ENCODE assay signal across 11 cellular contexts in genomic region chr11:61956191-61957027, GRCh38. TPM values are rescaled to one million over a fixed set of nuclear protein-coding genes. Genes with fewer than 3 reads are reported as not detected.
A peak's percentile ranks its signal among the peaks of the same experiment; 100 is the strongest.
DNase-seq lines count a peak whose midpoint lies in the region; ATAC-seq and TF ChIP-seq lines count a peak whose summit lies in the region.
"Had no signal": no experiment of that assay in that cellular context is flagged by ENCODE, and none has a peak within 500 bp of the region (broad histone marks: within the 10 kb centered on the region; RNA-seq: fewer than 3 reads in every experiment).

No MANE protein-coding gene starts in this region.

- H3K9me3 Mint-ChIP-seq in activated T-cell treated with anti-CD3 and anti-CD28 coated beads, Interleukin-2, amount 50 U/mL, for 72 hours, result no peaks in the 10 kb centered on the region
- H3K9me3 Mint-ChIP-seq in chondrocyte (ENCODE audit: low read depth) (no peaks in the 10 kb centered on the region), mesothelial cell of epicardium (no peaks in the 10 kb centered on the region)

- H3K4me3 Mint-ChIP-seq in activated T-cell treated with anti-CD3 and anti-CD28 coated beads, Interleukin-2, amount 50 U/mL, for 72 hours, result peak overlapping the region; percentile 54 to 66
- H3K4me3 Mint-ChIP-seq in chondrocyte (ENCODE audit: unreplicated experiment), result peak overlapping the region; percentile 51
- H3K4me3 Mint-ChIP-seq in mesothelial cell of epicardium, result peak overlapping the region; percentile 51

- H3K4me1 Mint-ChIP-seq in activated T-cell treated with anti-CD3 and anti-CD28 coated beads, Interleukin-2, amount 50 U/mL, for 72 hours (ENCODE audit: low read depth), result peaks cover 18% of the 10 kb centered on the region
- H3K4me1 Mint-ChIP-seq in chondrocyte (ENCODE audit: low read depth) (peaks cover 25% of the 10 kb centered on the region), mesothelial cell of epicardium (peaks cover 4% of the 10 kb centered on the region)

- no peak for TF ChIP-seq EP300 in suprapubic skin (IDR thresholded peaks at IDR 0.05)

- 90% methylated on average over 21 of the region's 21 CpGs for whole genome bisulfite sequencing in suprapubic skin

- no peak for TF ChIP-seq POLR2A in suprapubic skin (IDR thresholded peaks at IDR 0.05)

- no peak overlapping the region for H3K27ac ChIP-seq in suprapubic skin

- peaks cover 8% of the 10 kb centered on the region for H3K36me3 ChIP-seq in suprapubic skin

- H3K9me3 ChIP-seq in suprapubic skin, result no peaks in the 10 kb centered on the region

- TF ChIP-seq CTCF in chondrocyte (IDR thresholded peaks at IDR 0.05) (no peak), mesothelial cell of epicardium (IDR thresholded peaks at IDR 0.05; ENCODE audit: unreplicated experiment) (no peak), suprapubic skin (IDR thresholded peaks at IDR 0.05) (no peak)

- H3K4me3 ChIP-seq in suprapubic skin, result peak overlapping the region; percentile 30

- H3K27me3 ChIP-seq in suprapubic skin, result peaks cover 14% of the 10 kb centered on the region

- H3K36me3 Mint-ChIP-seq in activated T-cell treated with anti-CD3 and anti-CD28 coated beads, Interleukin-2, amount 50 U/mL, for 72 hours (ENCODE audit: insufficient read depth in 2 of 2), result no peaks in the 10 kb centered on the region
- H3K36me3 Mint-ChIP-seq in chondrocyte (ENCODE audit: low read depth) (peaks cover 2% of the 10 kb centered on the region), mesothelial cell of epicardium (peaks cover 5% of the 10 kb centered on the region)

- H3K27me3 Mint-ChIP-seq in activated T-cell treated with anti-CD3 and anti-CD28 coated beads, Interleukin-2, amount 50 U/mL, for 72 hours (ENCODE audit: low read depth), result no peaks in the 10 kb centered on the region
- H3K27me3 Mint-ChIP-seq in chondrocyte (ENCODE audit: low read depth), result no peaks in the 10 kb centered on the region
- H3K27me3 Mint-ChIP-seq in mesothelial cell of epicardium (ENCODE audit: low read depth), result no peaks in the 10 kb centered on the region

- DNase-seq in activated T-cell treated with anti-CD3 and anti-CD28 coated beads, Interleukin-2, amount 50 U/mL, for 72 hours, result no peak
- no peak for DNase-seq in activated T-cell treated with anti-CD3 and anti-CD28 coated beads, Interleukin-2, amount 50 U/mL, for 48 hours
- peak; percentile 75 for DNase-seq in chondrocyte (ENCODE audit: low spot score)
- DNase-seq in mesothelial cell of epicardium (ENCODE audit: low spot score in 2 of 2, unreplicated experiment in 2 of 2), result no peak
- no peak for DNase-seq in suprapubic skin (ENCODE audit: low spot score in 2 of 2)
- DNase-seq in cerebellum (ENCODE audit: low spot score), result no peak
- DNase-seq in NCI-H1930 (lab: John Stamatoyannopoulos, UW), result no peak
- DNase-seq: activated effector memory CD4-positive, alpha-beta T cell treated with anti-CD3 and anti-CD28 coated beads, Interleukin-2, amount 50 U/mL, for 16 hours; GDM1; NCI-H2227 treated with DMSO at 0.1 percent for 48 hours had no signal

- H3K4me1 ChIP-seq in suprapubic skin, result peaks cover 25% of the 10 kb centered on the region

- H3K27ac Mint-ChIP-seq in activated T-cell treated with anti-CD3 and anti-CD28 coated beads, Interleukin-2, amount 50 U/mL, for 72 hours, result no peak overlapping the region
- H3K27ac Mint-ChIP-seq in chondrocyte (ENCODE audit: unreplicated experiment), result no peak overlapping the region
- peak overlapping the region; percentile 47 for H3K27ac Mint-ChIP-seq in mesothelial cell of epicardium

- ATAC-seq in activated T-cell treated with anti-CD3 and anti-CD28 coated beads, Interleukin-2, amount 50 U/mL, for 72 hours (replicated peaks in 1 of 2), result no peak
- ATAC-seq in GM19395 (IDR thresholded peaks at IDR 0.05; ENCODE audit: unreplicated experiment), result no peak

RNA-seq across cellular contexts. Expression of gene BEST1, which starts 6.3 kb away (rescaled TPM):
- total RNA-seq in activated T-cell treated with anti-CD3 and anti-CD28 coated beads, Interleukin-2, amount 50 U/mL, for 72 hours, result 1 to 10 TPM; 1.9 to 4.1 TPM
- 1.3 to 4.5 TPM (median 2.8 TPM) in 3 replicates for total RNA-seq in chondrocyte
- total RNA-seq in mesothelial cell of epicardium, result 0.64 to 1.1 TPM (median 0.90 TPM) in 3 replicates
- total RNA-seq in suprapubic skin, result 1 to 10 TPM; 1.5 to 4.1 (median 2.5) TPM
- 1.9 TPM for total RNA-seq in cerebellum

RNA-seq across cellular contexts. Expression of gene FTH1, which starts 11.0 kb away (rescaled TPM):
- 1,000 to 10,000 TPM; 1,135 to 1,244 TPM for total RNA-seq in activated T-cell treated with anti-CD3 and anti-CD28 coated beads, Interleukin-2, amount 50 U/mL, for 72 hours
- total RNA-seq in chondrocyte, result 3,793 to 4,450 TPM (median 3,807 TPM) in 3 replicates
- total RNA-seq in mesothelial cell of epicardium, result 1,419 to 1,500 TPM (median 1,460 TPM) in 3 replicates
- total RNA-seq in suprapubic skin, result 1,000 to 10,000 TPM in 2 of 4 donors, 100 to 1,000 TPM in 2; 578 to 1,480 (median 967) TPM
- total RNA-seq in cerebellum, result 295 TPM

RNA-seq across cellular contexts. Expression of gene RAB3IL1, which starts 39.0 kb away (rescaled TPM):
- total RNA-seq in activated T-cell treated with anti-CD3 and anti-CD28 coated beads, Interleukin-2, amount 50 U/mL, for 72 hours, result under 1 TPM; 0.34 to 0.49 TPM
- 9.7 to 24.7 TPM (median 24.1 TPM) in 3 replicates for total RNA-seq in chondrocyte
- total RNA-seq in mesothelial cell of epicardium, result 10.6 to 12.0 TPM (median 11.9 TPM) in 3 replicates
- total RNA-seq in suprapubic skin, result 1 to 10 TPM; 2.6 to 8.9 (median 5.4) TPM
- 4.5 TPM for total RNA-seq in cerebellum
